Comparison of ENCODE assay signal across 10 cellular contexts in the genomic region with DNA sequence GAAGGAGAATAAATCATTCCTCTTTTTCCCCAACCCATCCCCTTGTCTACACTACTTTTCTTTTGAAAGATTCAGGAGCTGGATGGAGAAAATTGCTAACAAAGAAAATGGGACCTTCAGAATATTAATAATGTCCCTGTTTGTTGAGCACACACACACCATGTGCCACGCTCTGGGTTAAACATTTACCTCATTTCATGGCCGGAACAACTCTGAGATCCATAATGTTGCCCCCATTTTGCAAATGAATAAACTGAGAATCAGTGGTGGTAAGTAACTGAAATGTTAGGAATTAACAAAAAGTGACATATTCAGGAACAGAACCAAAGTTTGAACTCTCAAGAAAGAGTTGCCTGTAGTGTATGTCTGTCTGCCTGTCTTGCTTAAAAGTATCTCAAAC. TPM values are rescaled to one million over a fixed set of nuclear protein-coding genes. Genes with fewer than 3 reads are reported as not detected.
DNase-seq lines count a peak whose midpoint lies in the region; ATAC-seq, FAIRE-seq and TF ChIP-seq lines count a peak whose summit lies in the region.
"Had no signal": no experiment of that assay in that cellular context is flagged by ENCODE, and none has a peak within 500 bp of the region (broad histone marks: within the 10 kb centered on the region; RNA-seq: fewer than 3 reads in every experiment).

No MANE protein-coding gene starts in this region.

- POLR2A ChIA-PET in IMR-90 (lab: Charles Lee; ENCODE audit: unreplicated experiment) (no interaction called here), H1 (lab: Charles Lee; ENCODE audit: partially characterized antibody) (interaction anchor here (0.6 kb wide), 1 partner anchor 17 kb away, joined by 3 read pairs; no protein-coding TSS in a partner anchor), GM10248 (lab: Yijun Ruan, JAX) (no interaction called here)

- H3K4ac ChIP-seq in IMR-90 (ENCODE audit: low read depth, low read length) = peak overlapping the region; percentile 62
- H3K4ac ChIP-seq in H1 (replicated peaks; ENCODE audit: insufficient read length, low read depth, low read length) = no peak overlapping the region

- H2BK5ac ChIP-seq in IMR-90 (ENCODE audit: low read depth, low read length, poor library complexity, severe bottlenecking) (no peak overlapping the region), H1 (ENCODE audit: low read depth, low read length) (no peak overlapping the region)

- H3K56ac ChIP-seq in IMR-90 (ENCODE audit: extremely low read depth, insufficient read depth, low read length) (peak overlapping the region; percentile 65; the same call in 1 of the 2 replicates), H1 (replicated peaks; ENCODE audit: insufficient read length, low read depth, low read length) (no peak overlapping the region)

- H3K79me2 ChIP-seq in ACC112 (ENCODE audit: control insufficient read depth, insufficient read depth, low read length, unreplicated experiment) = no peaks in the 10 kb centered on the region
- no peaks in the 10 kb centered on the region for H3K79me2 ChIP-seq in H1 (ENCODE audit: control insufficient read depth in 1 of 2, insufficient read depth in 2 of 2, low read length in 2 of 2)

- H3K18ac ChIP-seq in IMR-90 (ENCODE audit: low read depth, low read length) (no peak overlapping the region), H1 (ENCODE audit: extremely low read depth, low read length) (no peak overlapping the region)

- H2AFZ ChIP-seq in ACC112 (ENCODE audit: low read length, unreplicated experiment) = no peak overlapping the region
- H2AFZ ChIP-seq in IMR-90 (replicated peaks; ENCODE audit: low read length, poor library complexity) = no peak overlapping the region
- 0 out of 2 replicates have a peak overlapping the region, but pooled peaks have one; percentile 41 for H2AFZ ChIP-seq in H1 (ENCODE audit: low read length)

- H4K5ac ChIP-seq in IMR-90 (ENCODE audit: low read depth, low read length) (peak overlapping the region; percentile 35; the same call in 1 of the 2 replicates), H1 (ENCODE audit: insufficient read length, low read depth, low read length) (no peak overlapping the region)

- H3K27me3 ChIP-seq in ACC112 (ENCODE audit: insufficient read depth, low read length) (no peaks in the 10 kb centered on the region), IMR-90 (ENCODE audit: control insufficient read depth, insufficient read depth, low read length) (peaks cover 3% of the 10 kb centered on the region; the same call in 1 of the 2 replicates), H1 (replicated peaks in 1 of 4; ENCODE audit: control insufficient read depth in 3 of 4, extremely low read depth in 1 of 4, insufficient read depth in 3 of 4, low read length in 3 of 4) (peaks cover 0 to 4% (median 0%) of the 10 kb centered on the region in 4 experiments; a peak in 3 of 7 replicates)

- peak overlapping the region; percentile 68; the same call in 1 of the 2 replicates for H3K9ac ChIP-seq in IMR-90 (ENCODE audit: low read depth, low read length)
- H3K9ac ChIP-seq in H1 (replicated peaks in 1 of 4; ENCODE audit: extremely low read depth in 1 of 4, low read depth in 3 of 4, low read length in 3 of 4) = peak overlapping the region in 1 of 4 experiments; percentile 60; a peak in 1 of 7 replicates

- no peak for ATAC-seq in IMR-90 (ENCODE audit: low read depth)
- peak; percentile 26 for ATAC-seq in mucosa of descending colon
- ATAC-seq in GM18502 (IDR thresholded peaks at IDR 0.05; ENCODE audit: poor library complexity, unreplicated experiment) = no peak

- no peak overlapping the region for H2AK9ac ChIP-seq in IMR-90 (replicated peaks; ENCODE audit: low read depth, low read length, poor library complexity)

- no peak for DNase-seq in IMR-90
- DNase-seq in H1 (ENCODE audit: low read depth in 1 of 2, low spot score in 2 of 2) = no peak
- no peak for DNase-seq in mucosa of descending colon
- no peak for DNase-seq in GM10248 (ENCODE audit: extremely low spot score)
- no peak for DNase-seq in NCI-H1417 treated with DMSO at 0.1 percent for 48 hours (lab: John Stamatoyannopoulos, UW)
- no peak for DNase-seq in activated effector memory CD4-positive, alpha-beta T cell treated with Interleukin-2 at 50 U/mL for 16 hours
- DNase-seq: NCI-H226 had no signal

- no peak for TF ChIP-seq CTCF in IMR-90 (conservative IDR thresholded peaks at IDR 0.05; ENCODE audit: low read depth, low read length)
- no peak for TF ChIP-seq CTCF in H1 (IDR thresholded peaks at IDR 0.05; ENCODE audit: control extremely low read depth in 1 of 3, insufficient read depth in 1 of 3, low read depth in 1 of 3, low read length in 3 of 3)
- TF ChIP-seq CTCF in mucosa of descending colon (IDR thresholded peaks at IDR 0.05) = no peak
- TF ChIP-seq CTCF in GM10248 (IDR thresholded peaks at IDR 0.05; ENCODE audit: control extremely low read depth, extremely low read depth, low read depth, missing control alignments) = no peak

- no peak for TF ChIP-seq EP300 in H1 (IDR thresholded peaks at IDR 0.05; ENCODE audit: borderline replicate concordance in 1 of 2, low read depth in 2 of 2, low read length in 2 of 2)

- H4K20me1 ChIP-seq in IMR-90 (ENCODE audit: insufficient read depth, low read length) = no peaks in the 10 kb centered on the region; the same call in 1 of the 2 replicates
- H4K20me1 ChIP-seq in H1 (replicated peaks in 1 of 2; ENCODE audit: control insufficient read depth in 1 of 2, insufficient read depth in 2 of 2, low read length in 2 of 2) = no peaks in the 10 kb centered on the region

- FAIRE-seq in H1 (lab: Jason Lieb, UNC) = no peak

- H2AK5ac ChIP-seq in IMR-90 (ENCODE audit: low read depth, low read length) (peak overlapping the region; percentile 26; the same call in 1 of the 2 replicates), H1 (ENCODE audit: low read depth, low read length) (no peak overlapping the region)

- H3K4me2 ChIP-seq in IMR-90 (ENCODE audit: low read depth, low read length) (peak overlapping the region; percentile 79; the same call in 1 of the 2 replicates), H1 (ENCODE audit: insufficient read depth in 1 of 2, low read depth in 2 of 2, low read length in 2 of 2) (peak overlapping the region; percentile 75 to 86; a peak in 2 of 4 replicates)

- no peak for TF ChIP-seq RAD21 in IMR-90 (IDR thresholded peaks at IDR 0.05; ENCODE audit: low read length)
- no peak for TF ChIP-seq RAD21 in H1 (IDR thresholded peaks at IDR 0.05 in 1 of 2, conservative IDR thresholded peaks at IDR 0.05 in 1 of 2; ENCODE audit: low read depth in 2 of 2, low read length in 2 of 2)

- H2BK15ac ChIP-seq in IMR-90 (ENCODE audit: low read depth, low read length) = no peak overlapping the region
- H2BK15ac ChIP-seq in H1 (ENCODE audit: low read length) = no peak overlapping the region

- peak overlapping the region; percentile 20 to 81; a peak in 3 of 4 replicates for H4K8ac ChIP-seq in IMR-90 (ENCODE audit: low read depth in 2 of 2, low read length in 2 of 2)
- H4K8ac ChIP-seq in H1 (ENCODE audit: extremely low read depth, insufficient read depth, low read length) = no peak overlapping the region

- no peaks in the 10 kb centered on the region for H3K36me3 ChIP-seq in ACC112 (ENCODE audit: insufficient read depth, low read length)
- H3K36me3 ChIP-seq in IMR-90 (ENCODE audit: control insufficient read depth, insufficient read depth, low read length) = no peaks in the 10 kb centered on the region
- H3K36me3 ChIP-seq in H1 (ENCODE audit: control insufficient read depth in 2 of 4, insufficient read depth in 4 of 4, low read length in 3 of 4) = no peaks in the 10 kb centered on the region
- no peaks in the 10 kb centered on the region for H3K36me3 ChIP-seq in mucosa of descending colon (ENCODE audit: low read depth)

- H3K9me1 ChIP-seq in IMR-90 (ENCODE audit: insufficient read depth, low read length) = peaks cover 5% of the 10 kb centered on the region; the same call in 1 of the 2 replicates

- WGBS in IMR-90 (ENCODE audit: extremely low coverage in 2 of 2, insufficient read length in 1 of 2), 2 experiments = no CpG with 5 or more reads among the region's 2 CpGs
- 97% methylated on average over 2 of the region's 2 CpGs; no CpG with 5 or more reads in 1 of the 2 experiments for WGBS in H1 (ENCODE audit: extremely low coverage in 1 of 2, insufficient coverage in 1 of 2, insufficient read length in 1 of 2, insufficient replicate concordance in 2 of 2, low coverage in 1 of 2, low lambda C conversion rate in 2 of 2, missing lambda C conversion rate in 1 of 2), 2 experiments

- H3K14ac ChIP-seq in IMR-90 (replicated peaks; ENCODE audit: low read depth, low read length) (0 out of 2 replicates have a peak overlapping the region, but pooled peaks have one; percentile 1), H1 (ENCODE audit: insufficient read length) (no peak overlapping the region)

- H3K27ac ChIP-seq in ACC112 (ENCODE audit: low read depth, low read length) (peak overlapping the region; percentile 26; the same call in 1 of the 2 replicates), IMR-90 (ENCODE audit: insufficient read depth, low read length) (no peak overlapping the region), H1 (ENCODE audit: low read depth, low read length) (no peak overlapping the region)

- H3K79me1 ChIP-seq in IMR-90 (ENCODE audit: low read depth in 1 of 2, low read length in 2 of 2) = no peaks in the 10 kb centered on the region
- no peaks in the 10 kb centered on the region for H3K79me1 ChIP-seq in H1 (ENCODE audit: low read depth, low read length)

- in situ Hi-C loops in IMR-90 (cut with MboI; ENCODE audit: low sequenced_read_pairs) = loop anchor here (5.0 to 10.0 kb wide), 2 partner anchors 94 to 194 kb away; no protein-coding TSS in a partner anchor

- no TSS peak for BruUV-seq in IMR-90 (replicated peaks; lab: Mats Ljungman, UMichigan)

- dilution Hi-C loops in IMR-90 (cut with HindIII; ENCODE audit: low sequenced_read_pairs, unreplicated experiment) = no loop called here

- H3K23me2 ChIP-seq in H1 (ENCODE audit: low read depth, low read length) = peaks cover 2% of the 10 kb centered on the region; the same call in 1 of the 2 replicates

- TF ChIP-seq POLR2A in IMR-90 (IDR thresholded peaks at IDR 0.05; ENCODE audit: low read depth, low read length) = no peak
- TF ChIP-seq POLR2A in H1 (IDR thresholded peaks at IDR 0.05; ENCODE audit: control extremely low read depth in 1 of 2, low read depth in 2 of 2, low read length in 2 of 2) = no peak

- 0 out of 2 replicates have a peak overlapping the region, but pooled peaks have one; percentile 48 for H3K23ac ChIP-seq in IMR-90 (ENCODE audit: low read depth, low read length)
- H3K23ac ChIP-seq in H1 (ENCODE audit: insufficient read length) = no peak overlapping the region

- H2BK120ac ChIP-seq in IMR-90 (ENCODE audit: low read depth, low read length) = peak overlapping the region; percentile 33; the same call in 1 of the 2 replicates
- H2BK120ac ChIP-seq in H1 (replicated peaks; ENCODE audit: low read depth, low read length) = no peak overlapping the region

- H3K4me1 ChIP-seq in ACC112 (ENCODE audit: control insufficient read depth, insufficient read depth, low read length, unreplicated experiment) (no peaks in the 10 kb centered on the region), IMR-90 (ENCODE audit: control insufficient read depth, insufficient read depth, low read length) (no peaks in the 10 kb centered on the region), H1 (replicated peaks in 1 of 4; ENCODE audit: control insufficient read depth in 3 of 4, insufficient read depth in 4 of 4, low read length in 3 of 4) (no peaks in the 10 kb centered on the region), mucosa of descending colon (ENCODE audit: low read depth) (no peaks in the 10 kb centered on the region)

- H2BK20ac ChIP-seq in IMR-90 (ENCODE audit: low read depth, low read length) = peak overlapping the region; percentile 47
- H2BK20ac ChIP-seq in H1 (ENCODE audit: low read length) = no peak overlapping the region

- H4K91ac ChIP-seq in IMR-90 (ENCODE audit: insufficient read depth, low read depth, low read length) (peak overlapping the region; percentile 50; the same call in 1 of the 2 replicates), H1 (replicated peaks; ENCODE audit: insufficient read length, low read length) (no peak overlapping the region)

- H2BK12ac ChIP-seq in H1 (ENCODE audit: low read depth, low read length) = no peak overlapping the region

- intact Hi-C loops in IMR-90 (cut with micrococcal nuclease) (no loop called here), mucosa of descending colon (cut with DNase I, micrococcal nuclease) (no loop called here)

- CTCF ChIA-PET in IMR-90 (lab: Yijun Ruan, JAX) = interaction anchor here (1.0 to 2.6 kb wide), 5 partner anchors 23 to 193 kb away, joined by 3 to 18 read pairs (median 7); no protein-coding TSS in a partner anchor
- CTCF ChIA-PET in H1 (lab: Charles Lee; ENCODE audit: partially characterized antibody) = interaction anchor here (0.6 to 10.3 kb wide), 28 partner anchors 11 to 199 kb away, joined by 3 to 98 read pairs (median 4); a partner anchor contains a TSS
- CTCF ChIA-PET in GM10248 (lab: Yijun Ruan, JAX) = interaction anchor here (1.2 to 4.5 kb wide), 6 partner anchors 16 to 54 kb away, joined by 3 to 20 read pairs (median 6); no protein-coding TSS in a partner anchor

- H3K4me3 ChIP-seq in ACC112 (ENCODE audit: low read depth, low read length) = no peak overlapping the region; the same call in 1 of the 2 replicates
- H3K4me3 ChIP-seq in IMR-90 (ENCODE audit: insufficient read depth, low read depth, low read length) = no peak overlapping the region
- H3K4me3 ChIP-seq in H1 (ENCODE audit: extremely low read depth in 1 of 4, insufficient read depth in 2 of 4, low read depth in 3 of 4, low read length in 4 of 4) = peak overlapping the region; percentile 57 to 67 (median 62); a peak in 7 of 8 replicates
- no peak overlapping the region for H3K4me3 ChIP-seq in mucosa of descending colon

- H3K9me3 ChIP-seq in IMR-90 (ENCODE audit: control insufficient read depth, insufficient read depth, low read length) = no peaks in the 10 kb centered on the region
- H3K9me3 ChIP-seq in H1 (ENCODE audit: insufficient read depth in 2 of 2, low read depth in 1 of 2, low read length in 1 of 2) = no peaks in the 10 kb centered on the region; a peak in 1 of 4 replicates
- no peaks in the 10 kb centered on the region for H3K9me3 ChIP-seq in mucosa of descending colon

RNA-seq across cellular contexts. Expression of a gene that starts 51.5 kb away (rescaled TPM):
- 73.3 and 101 TPM in 2 replicates for total RNA-seq in IMR-90 (2012; rRNA removed)
- 25.7 and 37.4 TPM in 2 replicates for polyA plus RNA-seq in IMR-90 (2012; rRNA removed)
- 5.3 and 8.1 TPM in 2 replicates for polyA plus RNA-seq in IMR-90 (2012; cell fraction: cytosol; rRNA removed)
- polyA plus RNA-seq in IMR-90 (2012; cell fraction: nucleus; rRNA removed; ENCODE audit: low replicate concordance) = 3.2 and 35.1 TPM in 2 replicates
- total RNA-seq in H1 (2021; fragmentation: NEBNext Ultra II Directional; extraction: Animal tissue kit (Norgen Biotek cat#: 25700)) = 60.5 and 62.9 TPM in 2 replicates
- polyA plus RNA-seq in H1 (2011; rRNA removed) = 22.5 and 30.2 TPM in 2 replicates
- polyA plus RNA-seq in H1 (2011; cell fraction: cytosol; rRNA removed) = 29.6 TPM
- 13.5 TPM for polyA plus RNA-seq in H1 (2011; cell fraction: nucleus; rRNA removed)
- polyA plus RNA-seq in H1 (2012, experiment 1 of 2) = 21.3 to 39.0 TPM (median 29.5 TPM) in 4 replicates
- 1.7 TPM for polyA plus RNA-seq in H1 (2012, experiment 2 of 2)
- polyA plus RNA-seq in H1 (2013, experiment 1 of 2) = 21.4 TPM
- 20.4 TPM for polyA plus RNA-seq in H1 (2013, experiment 2 of 2)
- polyA minus RNA-seq in H1 (2011; rRNA and poly(A)+ RNA removed) = 116 and 150 TPM in 2 replicates
- 59.1 TPM for polyA minus RNA-seq in H1 (2011; cell fraction: cytosol; rRNA and poly(A)+ RNA removed)
- 67.5 TPM for polyA minus RNA-seq in H1 (2011; cell fraction: nucleus; rRNA and poly(A)+ RNA removed)
- 10 to 100 TPM; 39.7 to 79.8 (median 42.0) TPM for total RNA-seq in mucosa of descending colon

RNA-seq across cellular contexts. Expression of a gene that starts 52.4 kb away (rescaled TPM):
- total RNA-seq in IMR-90 (2012; rRNA removed) (483 and 618 TPM in 2 replicates), mucosa of descending colon (10 to 100 TPM; 26.8 to 77.1 (median 47.0) TPM)
- polyA plus RNA-seq in IMR-90 (2012; rRNA removed) (1,362 and 1,551 TPM in 2 replicates), H1 (2011; rRNA removed) (6.0 and 6.2 TPM in 2 replicates)
- polyA plus RNA-seq in IMR-90 (2012; cell fraction: cytosol; rRNA removed) = 790 and 1,298 TPM in 2 replicates
- 1,060 and 1,205 TPM in 2 replicates for polyA plus RNA-seq in IMR-90 (2012; cell fraction: nucleus; rRNA removed; ENCODE audit: low replicate concordance)
- 5.9 and 8.5 TPM in 2 replicates for total RNA-seq in H1 (2021; fragmentation: NEBNext Ultra II Directional; extraction: Animal tissue kit (Norgen Biotek cat#: 25700))
- 5.7 TPM for polyA plus RNA-seq in H1 (2011; cell fraction: cytosol; rRNA removed)
- 9.4 TPM for polyA plus RNA-seq in H1 (2011; cell fraction: nucleus; rRNA removed)
- polyA plus RNA-seq in H1 (2012, experiment 1 of 2) = 9.3 to 11.8 TPM (median 10.1 TPM) in 4 replicates
- 9.0 TPM for polyA plus RNA-seq in H1 (2012, experiment 2 of 2)
- 11.9 TPM for polyA plus RNA-seq in H1 (2013, experiment 1 of 2)
- polyA plus RNA-seq in H1 (2013, experiment 2 of 2) = 12.4 TPM
- polyA minus RNA-seq in H1 (2011; rRNA and poly(A)+ RNA removed) = 6.9 and 7.5 TPM in 2 replicates
- polyA minus RNA-seq in H1 (2011; cell fraction: cytosol; rRNA and poly(A)+ RNA removed) = 4.8 TPM
- polyA minus RNA-seq in H1 (2011; cell fraction: nucleus; rRNA and poly(A)+ RNA removed) = 7.5 TPM
- total RNA-seq: activated T-cell treated with anti-CD3 and anti-CD28 coated beads, Interleukin-2, amount 50 U/mL, for 72 hours had no signal

Comparison
In these comparisons a context has a peak if more than half of its experiments do, and no peak if none do; other contexts are left out.
1. H3K4me3 ChIP-seq: peak in H1 (4 of 4); none in ACC112 (single experiment), IMR-90 (single experiment) and mucosa of descending colon (single experiment).